ENCODE assay signal across 23 cellular contexts in the genomic region with DNA sequence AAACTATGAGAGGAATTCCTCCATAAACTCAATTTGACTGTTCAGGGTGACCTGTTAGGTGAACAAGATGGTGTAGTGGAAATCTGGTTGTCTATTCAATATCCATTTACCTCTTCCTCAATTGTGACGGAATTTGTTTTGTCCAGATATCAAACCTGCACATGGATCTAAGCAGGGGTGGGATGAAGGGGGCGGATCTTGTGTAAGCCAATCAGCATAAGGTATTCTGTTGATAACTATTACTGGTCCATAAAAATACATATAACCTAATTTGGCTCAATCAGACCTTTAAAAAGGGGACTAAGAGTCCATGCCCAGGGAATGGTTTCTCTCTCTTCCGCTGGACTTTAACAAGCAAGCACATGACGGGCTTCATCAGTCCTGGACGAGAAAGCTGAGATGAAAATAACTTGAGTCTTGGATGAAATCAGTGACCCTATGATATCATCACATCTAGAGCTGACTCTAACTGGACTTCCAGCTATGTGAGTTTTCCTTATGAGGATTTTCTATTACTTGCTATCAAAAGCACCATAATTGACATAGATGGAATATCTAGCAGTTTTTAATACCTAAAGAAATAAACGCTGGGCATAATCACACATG. TPM values are rescaled to one million over a fixed set of nuclear protein-coding genes. Genes with fewer than 3 reads are reported as not detected.
A peak's percentile ranks its signal among the peaks of the same experiment; 100 is the strongest.
DNase-seq lines count a peak whose midpoint lies in the region; ATAC-seq, FAIRE-seq and TF ChIP-seq lines count a peak whose summit lies in the region.
"Had no signal": no experiment of that assay in that cellular context is flagged by ENCODE, and none has a peak within 500 bp of the region (broad histone marks: within the 10 kb centered on the region; RNA-seq: fewer than 3 reads in every experiment).

No MANE protein-coding gene starts in this region.

- H3K4me1 ChIP-seq in right atrium auricular region (peaks cover 0 to 48% of the 10 kb centered on the region in 2 donors), sigmoid colon (peaks cover 0 to 59% (median 54%) of the 10 kb centered on the region in 4 donors)
- H3K4me1 ChIP-seq: BLaER1 had no signal

- no peaks in the 10 kb centered on the region for H3K9me3 Mint-ChIP-seq in activated B cell treated with CpG ODN at 0.5 μM for 24 hours

- FAIRE-seq in HTR-8/SVneo (lab: Jason Lieb, UNC), result no peak
- FAIRE-seq: A204.1, G401.6, GM18507, H1 had no signal

- in situ Hi-C loops in GM18951 (cut with MboI; ENCODE audit: low sequenced_read_pairs, unreplicated experiment), result no loop called here

- no peaks in the 10 kb centered on the region for H3K9me3 ChIP-seq in right atrium auricular region
- H3K9me3 ChIP-seq in sigmoid colon, result no peaks in the 10 kb centered on the region
- H3K9me3 ChIP-seq in MG63, result no peaks in the 10 kb centered on the region
- H3K9me3 ChIP-seq: BLaER1, SJCRH30 had no signal

- POLR2A ChIA-PET in activated B cell treated with CpG ODN at 0.5 μM for 24 hours (lab: Charles Lee), result interaction anchor here (0.6 to 4.1 kb wide), 5 partner anchors 10 to 122 kb away, joined by 3 to 20 read pairs (median 6); a partner anchor contains a TSS

- TF ChIP-seq POLR2A in GM18951 (IDR thresholded peaks at IDR 0.05; ENCODE audit: extremely low read depth, insufficient read depth, insufficient read length) (peak; percentile 13), sigmoid colon (IDR thresholded peaks at IDR 0.05) (no peak)

- H3K27ac Mint-ChIP-seq in activated B cell treated with CpG ODN at 0.5 μM for 24 hours, result peak overlapping the region; percentile 75

- peaks cover 66% of the 10 kb centered on the region for H3K4me1 Mint-ChIP-seq in activated B cell treated with CpG ODN at 0.5 μM for 24 hours

- H3K36me3 ChIP-seq in right atrium auricular region (peaks cover 3% of the 10 kb centered on the region), sigmoid colon (peaks cover 0 to 23% (median 0%) of the 10 kb centered on the region in 4 donors), MG63 (peaks cover 10% of the 10 kb centered on the region; the same call in 1 of the 2 replicates)

- no peaks in the 10 kb centered on the region for H3K27me3 Mint-ChIP-seq in activated B cell treated with CpG ODN at 0.5 μM for 24 hours

- WGBS in sigmoid colon, 2 donors, result 91 to 97% methylated on average over 6 of the region's 6 CpGs

- no peak for TF ChIP-seq EP300 in sigmoid colon (IDR thresholded peaks at IDR 0.05)

- TF ChIP-seq CTCF in activated B cell treated with CpG ODN at 0.5 μM for 24 hours (IDR thresholded peaks at IDR 0.05) (no peak), right atrium auricular region (IDR thresholded peaks at IDR 0.05) (no peak), sigmoid colon (IDR thresholded peaks at IDR 0.05) (no peak)

- DNase-seq in activated B cell treated with CpG ODN at 0.5 μM for 24 hours (no peak), right atrium auricular region (ENCODE audit: low spot score) (no peak), sigmoid colon (no peak), HTR-8/SVneo (ENCODE audit: insufficient read length, low spot score) (no peak), MG63 (no peak), COLO668 (lab: John Stamatoyannopoulos, UW; ENCODE audit: unreplicated experiment) (no peak)
- DNase-seq in activated CD4-positive, CD25-positive, alpha-beta regulatory T cell treated with anti-CD3 and anti-CD28 coated beads, Interleukin-2, amount 50 U/mL, for 72 hours, result no peak
- DNase-seq: DND-41, Karpas-422, NCI-H1105, NCI-H187 treated with DMSO at 0.1 percent for 48 hours, NCI-H2171, NCI-H446, NCI-H69, SJCRH30 had no signal

- H3K4me3 ChIP-seq in right atrium auricular region (peak overlapping the region in 1 of 2 donors; percentile 25), sigmoid colon (no peak overlapping the region), MG63 (no peak overlapping the region)
- H3K4me3 ChIP-seq: BLaER1, SJCRH30 had no signal

- intact Hi-C loops in activated B cell treated with CpG ODN at 0.5 μM for 24 hours (cut with micrococcal nuclease), result loop anchor here (1.0 kb wide), 2 partner anchors 11 to 28 kb away; a partner anchor contains a TSS
- intact Hi-C loops in sigmoid colon (cut with DNase I), result no loop called here

- no peak for ATAC-seq in activated B cell treated with CpG ODN at 0.5 μM for 24 hours (ENCODE audit: low read depth)

- no peak overlapping the region for H3K4me3 Mint-ChIP-seq in activated B cell treated with CpG ODN at 0.5 μM for 24 hours

- no peaks in the 10 kb centered on the region for H3K27me3 ChIP-seq in right atrium auricular region
- H3K27me3 ChIP-seq in sigmoid colon, result no peaks in the 10 kb centered on the region
- H3K27me3 ChIP-seq in MG63, result no peaks in the 10 kb centered on the region
- H3K27me3 ChIP-seq: BLaER1, SJCRH30 had no signal

- H3K27ac ChIP-seq in right atrium auricular region, result peak overlapping the region; percentile 81 to 93
- peak overlapping the region in 3 of 4 donors; percentile 88 to 91 (median 90) for H3K27ac ChIP-seq in sigmoid colon
- H3K27ac ChIP-seq: BLaER1, SJCRH30 had no signal

- peaks cover 40% of the 10 kb centered on the region for H3K36me3 Mint-ChIP-seq in activated B cell treated with CpG ODN at 0.5 μM for 24 hours (ENCODE audit: low read depth)

- CTCF ChIA-PET in activated B cell treated with CpG ODN at 0.5 μM for 24 hours (lab: Charles Lee), result interaction anchor here (1.0 kb wide), 1 partner anchor 15 kb away, joined by 5 read pairs; no protein-coding TSS in a partner anchor

RNA-seq across cellular contexts. Expression of a gene that starts 5.7 kb away (rescaled TPM):
- total RNA-seq in activated B cell treated with CpG ODN at 0.5 μM for 24 hours (5.5 and 6.7 TPM in 2 replicates), right atrium auricular region (100 to 1,000 TPM; 679 to 853 TPM), sigmoid colon (100 to 1,000 TPM in 3 of 4 donors, 10 to 100 TPM in 1; 86.6 to 203 (median 169) TPM)
- 10 to 100 TPM in 1 of 3 donors, 1 to 10 TPM in 2; 1.2 to 13.1 (median 3.6) TPM for polyA plus RNA-seq in sigmoid colon
- 0.07 TPM in 1 of 2 replicates, not detected in the other for total RNA-seq in MG63 (2014; rRNA removed; shearing (Covaris generic); ENCODE audit: low replicate concordance)
- total RNA-seq: RPMI7951 had no signal

RNA-seq across cellular contexts. Expression of a gene that starts 11.1 kb away (rescaled TPM):
- total RNA-seq in activated B cell treated with CpG ODN at 0.5 μM for 24 hours (58.8 and 58.9 TPM in 2 replicates), right atrium auricular region (10 to 100 TPM; 75.8 to 93.9 TPM), sigmoid colon (10 to 100 TPM; 19.0 to 61.4 (median 42.4) TPM)
- 100 to 1,000 TPM; 125 to 267 (median 241) TPM for polyA plus RNA-seq in sigmoid colon
- total RNA-seq in MG63 (2014; rRNA removed; shearing (Covaris generic); ENCODE audit: low replicate concordance), result 1.7 and 15.3 TPM in 2 replicates

RNA-seq across cellular contexts. Expression of a gene that starts 36.8 kb away (rescaled TPM):
- 8.5 and 12.9 TPM in 2 replicates for total RNA-seq in activated B cell treated with CpG ODN at 0.5 μM for 24 hours
- 1 to 10 TPM; 1.5 to 3.1 TPM for total RNA-seq in right atrium auricular region
- 10 to 100 TPM in 2 of 4 donors, 1 to 10 TPM in 2; 1.4 to 11.8 (median 8.8) TPM for total RNA-seq in sigmoid colon
- polyA plus RNA-seq in sigmoid colon, result 1 to 10 TPM in 1 of 3 donors, under 1 TPM in 2; 0.39 to 1.2 (median 0.92) TPM
- total RNA-seq in MG63 (2014; rRNA removed; shearing (Covaris generic); ENCODE audit: low replicate concordance), result 0.47 and 1.1 TPM in 2 replicates
- total RNA-seq: OCI-LY7, RPMI7951 had no signal

Comparison
In these comparisons a context has a peak if more than half of its experiments do, and no peak if none do; other contexts are left out.
1. RNA of a gene that starts 5.7 kb away (total RNA-seq): 679 to 853 TPM in right atrium auricular region and 86.6 to 203 TPM in sigmoid colon; 5.5 to 6.7 TPM in activated B cell treated with CpG ODN at 0.5 μM for 24 hours and 0.07 TPM in MG63; every median in the first group is over 10 times any median in the second.